22 cellular contexts compared by ENCODE assay signal in the genomic region with DNA sequence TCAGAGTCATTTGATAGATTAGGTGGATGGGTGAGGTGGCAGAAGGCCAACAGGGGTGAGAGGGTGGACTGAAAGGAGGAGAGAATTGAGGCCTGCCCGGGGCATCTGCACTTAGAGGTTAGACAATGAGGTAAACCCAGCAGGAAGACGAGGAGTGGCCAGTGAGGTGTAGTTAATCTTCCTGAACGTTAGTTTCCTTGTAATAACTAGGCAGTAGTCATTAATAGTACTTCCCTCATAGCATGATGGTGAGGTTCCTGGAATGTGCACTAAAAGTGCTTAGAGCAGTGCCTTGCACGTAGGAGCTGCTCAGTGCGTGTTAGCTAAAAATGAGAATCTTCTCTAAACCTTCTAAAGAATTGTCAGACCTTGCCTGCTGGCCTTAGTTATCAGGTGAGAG.
"Had no signal": no experiment of that assay in that cellular context is flagged by ENCODE, and none has a peak within 500 bp of the region (broad histone marks: within the 10 kb centered on the region; RNA-seq: fewer than 3 reads in every experiment).

No MANE protein-coding gene starts in this region.

- DNase-seq: activated CD4-positive, alpha-beta T cell treated with anti-CD3 and anti-CD28 coated beads for 4 hours; activated CD8-positive, alpha-beta memory T cell treated with anti-CD3 and anti-CD28 coated beads, Interleukin-2, amount 50 U/mL, for 4 hours; activated CD8-positive, alpha-beta T cell treated with anti-CD3 and anti-CD28 coated beads for 36 hours; activated gamma-delta T cell treated with Interleukin-2 at 50 U/mL for 16 hours; activated naive CD4-positive, alpha-beta T cell treated with anti-CD3 and anti-CD28 coated beads, Interleukin-2, amount 10 ng/mL, durations not matched to agents 7 days and 5 days; activated naive CD8-positive, alpha-beta T cell treated with anti-CD3 and anti-CD28 coated beads for 36 hours; activated T-cell treated with anti-CD3 and anti-CD28 coated beads, Interleukin-2, amount 50 U/mL, for 72 hours; anterior cingulate cortex; Karpas-422; MM.1S; NCI-H1105; NCI-H1694; NCI-H2029 treated with DMSO at 0.1 percent for 48 hours; NCI-H345; NCI-H510A; NCI-H526 treated with DMSO at 0.1 percent for 48 hours; PC-9; SHP77 treated with DMSO at 0.1 percent for 48 hours had no signal

- H3K9me3 Mint-ChIP-seq: activated CD8-positive, alpha-beta T cell treated with anti-CD3 and anti-CD28 coated beads for 36 hours; activated naive CD4-positive, alpha-beta T cell treated with anti-CD3 and anti-CD28 coated beads, Interleukin-2, amount 10 ng/mL, durations not matched to agents 7 days and 5 days; activated naive CD8-positive, alpha-beta T cell treated with anti-CD3 and anti-CD28 coated beads for 36 hours; activated T-cell treated with anti-CD3 and anti-CD28 coated beads, Interleukin-2, amount 50 U/mL, for 72 hours; activated T-helper 2 cell treated with anti-CD3 and anti-CD28 coated beads, Interferon-gamma antibody, Interleukin-2, Interleukin-4, amounts not matched to agents 10 μg/mL and 5 μg/mL and 100 μg/mL, durations not matched to agents 14 hours and 24 hours and 36 hours; T-helper 1 cell treated with Interleukin-12 subunit alpha and Interleukin-12 subunit beta and Interleukin-4 antibody, amounts not matched to agents 30 μg/mL and 1 μg/mL, for 36 hours had no signal

- FAIRE-seq: K562 had no signal

- H3K4me1 Mint-ChIP-seq: activated naive CD4-positive, alpha-beta T cell treated with anti-CD3 and anti-CD28 coated beads, Interleukin-2, amount 10 ng/mL, durations not matched to agents 7 days and 5 days; activated naive CD8-positive, alpha-beta T cell treated with anti-CD3 and anti-CD28 coated beads for 36 hours had no signal

- H3K27ac Mint-ChIP-seq: activated CD8-positive, alpha-beta T cell treated with anti-CD3 and anti-CD28 coated beads for 36 hours; activated naive CD4-positive, alpha-beta T cell treated with anti-CD3 and anti-CD28 coated beads, Interleukin-2, amount 10 ng/mL, durations not matched to agents 7 days and 5 days; activated naive CD8-positive, alpha-beta T cell treated with anti-CD3 and anti-CD28 coated beads for 36 hours; activated T-cell treated with anti-CD3 and anti-CD28 coated beads, Interleukin-2, amount 50 U/mL, for 72 hours; activated T-helper 2 cell treated with anti-CD3 and anti-CD28 coated beads, Interferon-gamma antibody, Interleukin-2, Interleukin-4, amounts not matched to agents 10 μg/mL and 5 μg/mL and 100 μg/mL, durations not matched to agents 14 hours and 24 hours and 36 hours; T-helper 1 cell treated with Interleukin-12 subunit alpha and Interleukin-12 subunit beta and Interleukin-4 antibody, amounts not matched to agents 30 μg/mL and 1 μg/mL, for 36 hours had no signal

- H3K36me3 Mint-ChIP-seq: activated naive CD4-positive, alpha-beta T cell treated with anti-CD3 and anti-CD28 coated beads, Interleukin-2, amount 10 ng/mL, durations not matched to agents 7 days and 5 days; activated naive CD8-positive, alpha-beta T cell treated with anti-CD3 and anti-CD28 coated beads for 36 hours had no signal

- H3K4me3 Mint-ChIP-seq: activated CD8-positive, alpha-beta T cell treated with anti-CD3 and anti-CD28 coated beads for 36 hours; activated naive CD4-positive, alpha-beta T cell treated with anti-CD3 and anti-CD28 coated beads, Interleukin-2, amount 10 ng/mL, durations not matched to agents 7 days and 5 days; activated naive CD8-positive, alpha-beta T cell treated with anti-CD3 and anti-CD28 coated beads for 36 hours; activated T-cell treated with anti-CD3 and anti-CD28 coated beads, Interleukin-2, amount 50 U/mL, for 72 hours; T-helper 1 cell treated with Interleukin-12 subunit alpha and Interleukin-12 subunit beta and Interleukin-4 antibody, amounts not matched to agents 30 μg/mL and 1 μg/mL, for 36 hours had no signal

- ATAC-seq: activated CD4-positive, CD25-positive, alpha-beta regulatory T cell treated with anti-CD3 and anti-CD28 coated beads, Interleukin-2, amount 50 U/mL, for 24 hours; activated CD8-positive, alpha-beta T cell treated with anti-CD3 and anti-CD28 coated beads for 36 hours; activated T-cell treated with anti-CD3 and anti-CD28 coated beads, Interleukin-2, amount 50 U/mL, for 72 hours had no signal
